2 cellular contexts compared by ENCODE assay signal in genomic region chr7:102544374-102544773, GRCh38.
A peak's percentile ranks its signal among the peaks of the same experiment; 100 is the strongest.
TF ChIP-seq lines count a peak whose summit lies in the region.

No MANE protein-coding gene starts in this region.

TF ChIP-seq in HEK293, 187 proteins besides CTCF, POLR2A, EP300 and RAD21:
- TF ChIP-seq KLF1 (tag by site-specific recombination; IDR thresholded peaks at IDR 0.05) = peak; percentile 88
- peak; percentile 91 for TF ChIP-seq KLF17 (tag by site-specific recombination; IDR thresholded peaks at IDR 0.05)
- TF ChIP-seq WT1 (tag by site-specific recombination; IDR thresholded peaks at IDR 0.05) = 0 out of 2 replicates have a peak, but pooled peaks have one; percentile 27
TF ChIP-seq in HEK293: peak in this region for 3; not testable (repeated sequence) for 184.

TF ChIP-seq in K562, 482 proteins besides CTCF, POLR2A, EP300 and RAD21:
- TF ChIP-seq NFIC (IDR thresholded peaks at IDR 0.05) = peak; percentile 20; the same call in 1 of the 2 replicates
